18 cellular contexts compared by ENCODE assay signal in the genomic region with DNA sequence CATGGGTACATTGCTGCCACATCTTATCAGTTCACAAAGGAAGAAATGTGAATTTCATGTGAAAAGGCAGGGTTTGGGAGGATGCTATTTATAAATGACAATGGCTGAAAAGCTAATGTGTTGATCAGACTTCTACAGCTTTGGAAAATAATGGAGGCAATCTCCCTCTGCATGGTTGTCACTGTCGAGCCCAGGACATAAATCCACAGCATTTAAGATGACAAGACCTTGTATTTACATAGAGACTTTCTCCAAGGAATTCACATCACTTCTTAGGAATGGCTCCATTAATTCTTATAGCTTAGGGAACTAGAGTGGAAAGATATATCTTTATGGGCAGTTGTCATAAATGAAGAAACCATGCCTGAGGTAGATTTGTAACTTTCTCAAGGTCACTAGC.
DNase-seq lines count a peak whose midpoint lies in the region; ATAC-seq, FAIRE-seq and TF ChIP-seq lines count a peak whose summit lies in the region.
"Had no signal": no experiment of that assay in that cellular context is flagged by ENCODE, and none has a peak within 500 bp of the region (broad histone marks: within the 10 kb centered on the region; RNA-seq: fewer than 3 reads in every experiment).

No MANE protein-coding gene starts in this region.

- DNase-seq in EH (ENCODE audit: low read depth) (peak; percentile 11), H1 (ENCODE audit: low read depth in 1 of 2, low spot score in 2 of 2) (no peak), nephron progenitor cell (no peak), Calu3 (no peak), NCI-H774 (lab: John Stamatoyannopoulos, UW) (no peak)
- DNase-seq: 8988T; ACHN; CD4-positive, CD25-positive, alpha-beta regulatory T cell; DMS 273 treated with DMSO at 0.1 percent for 48 hours; GOT3 had no signal

- no peaks in the 10 kb centered on the region for H3K79me2 ChIP-seq in H1 (ENCODE audit: control insufficient read depth in 1 of 2, insufficient read depth in 2 of 2, low read length in 2 of 2)

- no peaks in the 10 kb centered on the region for H3K79me1 ChIP-seq in H1 (ENCODE audit: low read depth, low read length)

- H3K4me1 ChIP-seq in HUES6 (ENCODE audit: control insufficient read depth, insufficient read depth, low read length) (peaks cover 18% of the 10 kb centered on the region), H1 (replicated peaks in 1 of 4; ENCODE audit: control insufficient read depth in 3 of 4, insufficient read depth in 4 of 4, low read length in 3 of 4) (no peaks in the 10 kb centered on the region; a peak in 1 of 7 replicates)
- H3K4me1 ChIP-seq: BLaER1 treated with 17β-estradiol and CSF1 and Interleukin-3, amounts not matched to agents 10 nM and 100 nM had no signal

- H3K18ac ChIP-seq in H1 (ENCODE audit: extremely low read depth, low read length), result no peak overlapping the region

- no peak overlapping the region for H2BK12ac ChIP-seq in H1 (ENCODE audit: low read depth, low read length)

- no peaks in the 10 kb centered on the region; the same call in 1 of the 2 replicates for H3K27me3 ChIP-seq in HUES6 (ENCODE audit: control insufficient read depth, insufficient read depth, low read length)
- H3K27me3 ChIP-seq in H1 (replicated peaks in 1 of 4; ENCODE audit: control insufficient read depth in 3 of 4, extremely low read depth in 1 of 4, insufficient read depth in 3 of 4, low read length in 3 of 4), result no peaks in the 10 kb centered on the region
- H3K27me3 ChIP-seq: BLaER1 treated with 17β-estradiol and CSF1 and Interleukin-3, amounts not matched to agents 10 nM and 100 nM had no signal

- H3K4me3 Mint-ChIP-seq in nephron progenitor cell (no peak overlapping the region), Calu3 (ENCODE audit: low read depth, unreplicated experiment) (no peak overlapping the region)
- H3K4me3 Mint-ChIP-seq: CD4-positive, CD25-positive, alpha-beta regulatory T cell; HFFc6 had no signal

- H3K23me2 ChIP-seq in H1 (ENCODE audit: low read depth, low read length), result no peaks in the 10 kb centered on the region

- no peak for TF ChIP-seq CTCF in H1 (IDR thresholded peaks at IDR 0.05; ENCODE audit: control extremely low read depth in 1 of 3, insufficient read depth in 1 of 3, low read depth in 1 of 3, low read length in 3 of 3)
- TF ChIP-seq CTCF in nephron progenitor cell (IDR thresholded peaks at IDR 0.05), result no peak
- TF ChIP-seq CTCF in Calu3 (IDR thresholded peaks at IDR 0.05; ENCODE audit: unreplicated experiment), result no peak

- no TSS peak for BruUV-seq in Calu3 (replicated peaks; lab: Mats Ljungman, UMichigan)

- no peak overlapping the region for H2BK15ac ChIP-seq in H1 (ENCODE audit: low read length)

- TF ChIP-seq POLR2A in H1 (IDR thresholded peaks at IDR 0.05; ENCODE audit: control extremely low read depth in 1 of 2, low read depth in 2 of 2, low read length in 2 of 2), result no peak

- H3K9ac ChIP-seq in HUES6 (ENCODE audit: low read length), result no peak overlapping the region
- no peak overlapping the region for H3K9ac ChIP-seq in H1 (replicated peaks in 1 of 4; ENCODE audit: extremely low read depth in 1 of 4, low read depth in 3 of 4, low read length in 3 of 4)
- H3K9ac ChIP-seq: BLaER1 treated with 17β-estradiol and CSF1 and Interleukin-3, amounts not matched to agents 10 nM and 100 nM; KMS-11 had no signal

- H3K9me3 ChIP-seq in HUES6 (ENCODE audit: control insufficient read depth, insufficient read depth, low read depth, low read length), result peaks cover 20% of the 10 kb centered on the region
- H3K9me3 ChIP-seq in H1 (ENCODE audit: insufficient read depth in 2 of 2, low read depth in 1 of 2, low read length in 1 of 2), result no peaks in the 10 kb centered on the region; a peak in 1 of 4 replicates

- H3K27me3 Mint-ChIP-seq in nephron progenitor cell (ENCODE audit: low read depth, poor library complexity) (no peaks in the 10 kb centered on the region), Calu3 (ENCODE audit: unreplicated experiment) (no peaks in the 10 kb centered on the region)
- H3K27me3 Mint-ChIP-seq: CD4-positive, CD25-positive, alpha-beta regulatory T cell had no signal

- peak overlapping the region; percentile 29 for H3K27ac Mint-ChIP-seq in nephron progenitor cell
- no peak overlapping the region for H3K27ac Mint-ChIP-seq in Calu3 (ENCODE audit: unreplicated experiment)
- H3K27ac Mint-ChIP-seq: HFFc6 had no signal

- POLR2A ChIA-PET in H1 (lab: Charles Lee; ENCODE audit: partially characterized antibody), result no interaction called here

- H4K5ac ChIP-seq in H1 (ENCODE audit: insufficient read length, low read depth, low read length), result no peak overlapping the region

- no peak overlapping the region for H3K56ac ChIP-seq in H1 (replicated peaks; ENCODE audit: insufficient read length, low read depth, low read length)

- no peak overlapping the region for H2BK5ac ChIP-seq in H1 (ENCODE audit: low read depth, low read length)

- H2BK20ac ChIP-seq in H1 (ENCODE audit: low read length), result no peak overlapping the region

- H3K36me3 Mint-ChIP-seq in nephron progenitor cell (ENCODE audit: low read depth) (peaks cover 23% of the 10 kb centered on the region), Calu3 (ENCODE audit: insufficient read depth, unreplicated experiment) (no peaks in the 10 kb centered on the region)
- H3K36me3 Mint-ChIP-seq: CD4-positive, CD25-positive, alpha-beta regulatory T cell had no signal

- no peak overlapping the region for H3K14ac ChIP-seq in H1 (ENCODE audit: insufficient read length)

- H3K4me2 ChIP-seq in H1 (ENCODE audit: insufficient read depth in 1 of 2, low read depth in 2 of 2, low read length in 2 of 2), result no peak overlapping the region
- H3K4me2 ChIP-seq: BLaER1 treated with 17β-estradiol and CSF1 and Interleukin-3, amounts not matched to agents 10 nM and 100 nM; KMS-11 had no signal

- H3K4me3 ChIP-seq in HUES6 (ENCODE audit: low read depth, low read length) (no peak overlapping the region), H1 (ENCODE audit: extremely low read depth in 1 of 4, insufficient read depth in 2 of 4, low read depth in 3 of 4, low read length in 4 of 4) (no peak overlapping the region)
- H3K4me3 ChIP-seq: BLaER1 treated with 17β-estradiol and CSF1 and Interleukin-3, amounts not matched to agents 10 nM and 100 nM; GM12878 had no signal

- H3K27ac ChIP-seq in HUES6 (ENCODE audit: low read depth, low read length), result peak overlapping the region; percentile 94
- H3K27ac ChIP-seq in H1 (ENCODE audit: low read depth, low read length), result no peak overlapping the region
- H3K27ac ChIP-seq: BLaER1 treated with 17β-estradiol and CSF1 and Interleukin-3, amounts not matched to agents 10 nM and 100 nM; KMS-11 had no signal

- H3K36me3 ChIP-seq in HUES6 (ENCODE audit: control insufficient read depth, insufficient read depth, low read length) (no peaks in the 10 kb centered on the region), H1 (ENCODE audit: control insufficient read depth in 2 of 4, insufficient read depth in 4 of 4, low read length in 3 of 4) (no peaks in the 10 kb centered on the region)
- H3K36me3 ChIP-seq: BLaER1 treated with 17β-estradiol and CSF1 and Interleukin-3, amounts not matched to agents 10 nM and 100 nM had no signal

- H2AFZ ChIP-seq in H1 (ENCODE audit: low read length), result no peak overlapping the region

- no peak overlapping the region for H2BK120ac ChIP-seq in H1 (replicated peaks; ENCODE audit: low read depth, low read length)

- ATAC-seq in HG02571 (IDR thresholded peaks at IDR 0.05; ENCODE audit: unreplicated experiment) (no peak), GM21526 (IDR thresholded peaks at IDR 0.05; ENCODE audit: low FRiP score, unreplicated experiment) (no peak)
- ATAC-seq: GM12878 had no signal

- no peak for TF ChIP-seq EP300 in H1 (IDR thresholded peaks at IDR 0.05; ENCODE audit: borderline replicate concordance in 1 of 2, low read depth in 2 of 2, low read length in 2 of 2)

- no peak overlapping the region for H2AK5ac ChIP-seq in H1 (ENCODE audit: low read depth, low read length)

- H4K91ac ChIP-seq in H1 (replicated peaks; ENCODE audit: insufficient read length, low read length), result no peak overlapping the region

- no peak overlapping the region for H3K4ac ChIP-seq in H1 (replicated peaks; ENCODE audit: insufficient read length, low read depth, low read length)

- H4K20me1 ChIP-seq in H1 (replicated peaks in 1 of 2; ENCODE audit: control insufficient read depth in 1 of 2, insufficient read depth in 2 of 2, low read length in 2 of 2), result no peaks in the 10 kb centered on the region
- H4K20me1 ChIP-seq: BLaER1 treated with 17β-estradiol and CSF1 and Interleukin-3, amounts not matched to agents 10 nM and 100 nM had no signal

- CTCF ChIA-PET in H1 (lab: Charles Lee; ENCODE audit: partially characterized antibody), result no interaction called here
- CTCF ChIA-PET in Calu3 (lab: Charles Lee), result no interaction called here

- 38% methylated on average over 1 of the region's 1 CpG; no CpG with 5 or more reads in 1 of the 2 experiments for WGBS in H1 (ENCODE audit: extremely low coverage in 1 of 2, insufficient coverage in 1 of 2, insufficient read length in 1 of 2, insufficient replicate concordance in 2 of 2, low coverage in 1 of 2, low lambda C conversion rate in 2 of 2, missing lambda C conversion rate in 1 of 2), 2 experiments

- no peak overlapping the region for H3K23ac ChIP-seq in H1 (ENCODE audit: insufficient read length)

- intact Hi-C loops in Calu3 (cut with micrococcal nuclease; ENCODE audit: unreplicated experiment), result no loop called here

- H3K9me3 Mint-ChIP-seq in nephron progenitor cell, result peaks cover 36% of the 10 kb centered on the region
- no peaks in the 10 kb centered on the region for H3K9me3 Mint-ChIP-seq in Calu3 (ENCODE audit: low read depth, unreplicated experiment)
- H3K9me3 Mint-ChIP-seq: HFFc6 had no signal

- peak; percentile 24 for FAIRE-seq in H1 (lab: Jason Lieb, UNC)
- FAIRE-seq: GM12878, GM18507 had no signal

- H3K4me1 Mint-ChIP-seq in nephron progenitor cell (peaks cover 12% of the 10 kb centered on the region), Calu3 (ENCODE audit: low read depth, unreplicated experiment) (no peaks in the 10 kb centered on the region)
- H3K4me1 Mint-ChIP-seq: CD4-positive, CD25-positive, alpha-beta regulatory T cell had no signal

- no peak for TF ChIP-seq RAD21 in H1 (IDR thresholded peaks at IDR 0.05 in 1 of 2, conservative IDR thresholded peaks at IDR 0.05 in 1 of 2; ENCODE audit: low read depth in 2 of 2, low read length in 2 of 2)

- no peak overlapping the region for H4K8ac ChIP-seq in H1 (ENCODE audit: extremely low read depth, insufficient read depth, low read length)

TF ChIP-seq in H1, 55 proteins besides CTCF, POLR2A, EP300 and RAD21 (continues in another document):
- TF ChIP-seq SAP30 (IDR thresholded peaks at IDR 0.05; ENCODE audit: insufficient read depth, insufficient replicate concordance, low read length) (no peak), FOSL1 (IDR thresholded peaks at IDR 0.05; ENCODE audit: insufficient read depth, low read depth, low read length) (no peak), SP4 (IDR thresholded peaks at IDR 0.05; ENCODE audit: low read length) (no peak), MAFK (IDR thresholded peaks at IDR 0.05; ENCODE audit: low read depth, low read length) (no peak), TEAD4 (IDR thresholded peaks at IDR 0.05; ENCODE audit: low read depth, low read length) (no peak), CBX8 (IDR thresholded peaks at IDR 0.05; ENCODE audit: borderline replicate concordance, low read depth, low read length) (no peak), TAF1 (IDR thresholded peaks at IDR 0.05; ENCODE audit: low read depth, low read length) (no peak), SRF (IDR thresholded peaks at IDR 0.05; ENCODE audit: low read depth, low read length) (no peak)
